10 cellular contexts compared by ENCODE assay signal in genomic region chr1:206066479-206067171, GRCh38. TPM values are rescaled to one million over a fixed set of nuclear protein-coding genes. Genes with fewer than 3 reads are reported as not detected.
A peak's percentile ranks its signal among the peaks of the same experiment; 100 is the strongest.
DNase-seq lines count a peak whose midpoint lies in the region; ATAC-seq and TF ChIP-seq lines count a peak whose summit lies in the region.
"Had no signal": no experiment of that assay in that cellular context is flagged by ENCODE, and none has a peak within 500 bp of the region (broad histone marks: within the 10 kb centered on the region; RNA-seq: fewer than 3 reads in every experiment).

No MANE protein-coding gene starts in this region.

- peaks cover 57% of the 10 kb centered on the region for H3K4me1 Mint-ChIP-seq in activated B cell treated with CpG ODN at 0.5 μM for 24 hours
- peaks cover 7% of the 10 kb centered on the region for H3K4me1 Mint-ChIP-seq in activated CD4-positive, alpha-beta memory T cell treated with anti-CD3 and anti-CD28 coated beads for 36 hours (ENCODE audit: low read depth)

- no peaks in the 10 kb centered on the region for H3K27me3 Mint-ChIP-seq in activated B cell treated with CpG ODN at 0.5 μM for 24 hours
- H3K27me3 Mint-ChIP-seq in activated CD4-positive, alpha-beta memory T cell treated with anti-CD3 and anti-CD28 coated beads for 36 hours, result peaks cover 6% of the 10 kb centered on the region

- ATAC-seq in GM19324 (IDR thresholded peaks at IDR 0.05; ENCODE audit: low FRiP score, unreplicated experiment) (peak; percentile 74), HG03097 (IDR thresholded peaks at IDR 0.05; ENCODE audit: low FRiP score, unreplicated experiment) (peak; percentile 62), activated B cell treated with CpG ODN at 0.5 μM for 24 hours (ENCODE audit: low read depth) (peak; percentile 78)
- ATAC-seq: WTC11 had no signal

- no peak for TF ChIP-seq CTCF in GM10248 (IDR thresholded peaks at IDR 0.05; ENCODE audit: control extremely low read depth, extremely low read depth, low read depth, missing control alignments)
- TF ChIP-seq CTCF in activated B cell treated with CpG ODN at 0.5 μM for 24 hours (IDR thresholded peaks at IDR 0.05), result no peak

- H3K9me3 Mint-ChIP-seq in activated B cell treated with CpG ODN at 0.5 μM for 24 hours, result no peaks in the 10 kb centered on the region
- H3K9me3 Mint-ChIP-seq in activated CD4-positive, alpha-beta memory T cell treated with anti-CD3 and anti-CD28 coated beads for 36 hours, result peaks cover 4% of the 10 kb centered on the region

- intact Hi-C loops in activated B cell treated with CpG ODN at 0.5 μM for 24 hours (cut with micrococcal nuclease), result loop anchor here (1.0 to 2.0 kb wide), 3 partner anchors 16 to 40 kb away; no protein-coding TSS in a partner anchor
- intact Hi-C loops in activated CD4-positive, alpha-beta memory T cell treated with anti-CD3 and anti-CD28 coated beads for 36 hours (cut with micrococcal nuclease), result no loop called here

- peak overlapping the region; percentile 85 for H3K27ac Mint-ChIP-seq in activated B cell treated with CpG ODN at 0.5 μM for 24 hours
- H3K27ac Mint-ChIP-seq in activated CD4-positive, alpha-beta memory T cell treated with anti-CD3 and anti-CD28 coated beads for 36 hours, result no peak overlapping the region
- H3K27ac Mint-ChIP-seq: WTC11 had no signal

- POLR2A ChIA-PET in GM10248 (lab: Yijun Ruan, JAX) (no interaction called here), activated B cell treated with CpG ODN at 0.5 μM for 24 hours (lab: Charles Lee) (interaction anchor here (0.8 to 2.2 kb wide), 10 partner anchors 12 to 294 kb away, joined by 3 to 13 read pairs (median 7); no protein-coding TSS in a partner anchor)
- POLR2A ChIA-PET in activated CD4-positive, alpha-beta memory T cell treated with anti-CD3 and anti-CD28 coated beads for 36 hours (lab: Charles Lee), result no interaction called here

- CTCF ChIA-PET in GM10248 (lab: Yijun Ruan, JAX), result interaction anchor here (0.8 to 1.4 kb wide), 4 partner anchors 12 to 83 kb away, joined by 3 to 6 read pairs (median 4); no protein-coding TSS in a partner anchor
- CTCF ChIA-PET in activated B cell treated with CpG ODN at 0.5 μM for 24 hours (lab: Charles Lee), result interaction anchor here (1.2 to 1.9 kb wide), 3 partner anchors 36 to 39 kb away, joined by 5 to 18 read pairs (median 5); no protein-coding TSS in a partner anchor
- CTCF ChIA-PET in activated CD4-positive, alpha-beta memory T cell treated with anti-CD3 and anti-CD28 coated beads for 36 hours (lab: Charles Lee), result interaction anchor here (0.9 to 1.5 kb wide), 2 partner anchors 37 to 39 kb away, joined by 3 to 6 read pairs; no protein-coding TSS in a partner anchor

- H3K36me3 Mint-ChIP-seq in activated B cell treated with CpG ODN at 0.5 μM for 24 hours (ENCODE audit: low read depth), result peaks cover 73% of the 10 kb centered on the region
- no peaks in the 10 kb centered on the region for H3K36me3 Mint-ChIP-seq in activated CD4-positive, alpha-beta memory T cell treated with anti-CD3 and anti-CD28 coated beads for 36 hours

- peak; percentile 35 for DNase-seq in GM10248 (ENCODE audit: extremely low spot score)
- DNase-seq in activated B cell treated with CpG ODN at 0.5 μM for 24 hours, result no peak
- DNase-seq in AML-193 (lab: John Stamatoyannopoulos, UW), result no peak
- DNase-seq in activated CD4-positive, alpha-beta memory T cell treated with anti-CD3 and anti-CD28 coated beads for 36 hours, result no peak
- DNase-seq in anterior cingulate cortex (lab: John Stamatoyannopoulos, UW), result no peak
- DNase-seq in NCI-H2196 treated with DMSO at 0.1 percent for 48 hours (lab: John Stamatoyannopoulos, UW; ENCODE audit: unreplicated experiment), result no peak
- DNase-seq: EL had no signal

- H3K4me3 Mint-ChIP-seq in activated B cell treated with CpG ODN at 0.5 μM for 24 hours, result peak overlapping the region; percentile 73
- H3K4me3 Mint-ChIP-seq in activated CD4-positive, alpha-beta memory T cell treated with anti-CD3 and anti-CD28 coated beads for 36 hours, result no peak overlapping the region
- H3K4me3 Mint-ChIP-seq: WTC11 had no signal

RNA-seq across cellular contexts. Expression of gene RHEX, which starts 13.7 kb away (rescaled TPM):
- total RNA-seq in activated B cell treated with CpG ODN at 0.5 μM for 24 hours, result 30.4 and 34.8 TPM in 2 replicates
- total RNA-seq in activated CD4-positive, alpha-beta memory T cell treated with anti-CD3 and anti-CD28 coated beads for 36 hours, result not detected
- total RNA-seq: WTC11 had no signal

RNA-seq across cellular contexts. Expression of gene CTSE, which starts 42.9 kb away (rescaled TPM):
- total RNA-seq in activated B cell treated with CpG ODN at 0.5 μM for 24 hours, result not detected in 2 replicates
- not detected for total RNA-seq in activated CD4-positive, alpha-beta memory T cell treated with anti-CD3 and anti-CD28 coated beads for 36 hours

RNA-seq across cellular contexts. Expression of gene AVPR1B, which starts 50.6 kb away (rescaled TPM):
- total RNA-seq in activated B cell treated with CpG ODN at 0.5 μM for 24 hours, result not detected in 2 replicates
- total RNA-seq in activated CD4-positive, alpha-beta memory T cell treated with anti-CD3 and anti-CD28 coated beads for 36 hours, result not detected

Comparison
In these comparisons a context has a peak if more than half of its experiments do, and no peak if none do; other contexts are left out.
1. RNA of gene RHEX, which starts 13.7 kb away (total RNA-seq): 30.4 to 34.8 TPM in activated B cell treated with CpG ODN at 0.5 μM for 24 hours; not detected in activated CD4-positive, alpha-beta memory T cell treated with anti-CD3 and anti-CD28 coated beads for 36 hours; every median in the first group is over 10 times any median in the second.
2. Peak in every context shown above with its lines, with median percentiles within 50 percentile points of each other: ATAC-seq.